12 cellular contexts compared by ENCODE assay signal in genomic region chr2:48306409-48307284, GRCh38. TPM values are rescaled to one million over a fixed set of nuclear protein-coding genes. Genes with fewer than 3 reads are reported as not detected.
DNase-seq lines count a peak whose midpoint lies in the region; ATAC-seq and TF ChIP-seq lines count a peak whose summit lies in the region.
"Had no signal": no experiment of that assay in that cellular context is flagged by ENCODE, and none has a peak within 500 bp of the region (broad histone marks: within the 10 kb centered on the region; RNA-seq: fewer than 3 reads in every experiment).

No MANE protein-coding gene starts in this region.

- H3K9me3 ChIP-seq in parathyroid adenoma (ENCODE audit: control insufficient read depth, low read length) (no peaks in the 10 kb centered on the region), MM.1S (replicated peaks; ENCODE audit: insufficient read depth, low read length) (no peaks in the 10 kb centered on the region)
- H3K9me3 ChIP-seq: vagina had no signal

- H3F3A ChIP-seq in MM.1S (ENCODE audit: insufficient read depth, low read length) = no peaks in the 10 kb centered on the region

- TF ChIP-seq CTCF in AG10803 (conservative IDR thresholded peaks at IDR 0.05; ENCODE audit: low read length) (no peak), fibroblast of pulmonary artery (IDR thresholded peaks at IDR 0.05; ENCODE audit: low read length, missing control alignments) (no peak), parathyroid adenoma (IDR thresholded peaks at IDR 0.05) (no peak), MM.1S (IDR thresholded peaks at IDR 0.05; ENCODE audit: low read length) (no peak), endothelial cell (IDR thresholded peaks at IDR 0.05; ENCODE audit: unreplicated experiment) (no peak)

- no peak overlapping the region for H3K4me2 ChIP-seq in parathyroid adenoma (ENCODE audit: low read length)
- no peak overlapping the region for H3K4me2 ChIP-seq in MM.1S (ENCODE audit: low read depth, low read length)

- H3K36me3 ChIP-seq in parathyroid adenoma (ENCODE audit: control insufficient read depth, insufficient read depth, low read length) (no peaks in the 10 kb centered on the region), MM.1S (replicated peaks; ENCODE audit: insufficient read depth, low read length) (no peaks in the 10 kb centered on the region)
- H3K36me3 ChIP-seq: vagina had no signal

- H3K36me3 Mint-ChIP-seq in endothelial cell (ENCODE audit: low read depth, unreplicated experiment) = no peaks in the 10 kb centered on the region

- H3K79me2 ChIP-seq in parathyroid adenoma (no peaks in the 10 kb centered on the region), MM.1S (ENCODE audit: low read length) (no peaks in the 10 kb centered on the region)

- no peaks in the 10 kb centered on the region for H3K27me3 Mint-ChIP-seq in endothelial cell (ENCODE audit: unreplicated experiment)
- H3K27me3 Mint-ChIP-seq: activated CD4-positive, alpha-beta T cell treated with anti-CD3 and anti-CD28 coated beads, Interleukin-2, amount 10 ng/mL, durations not matched to agents 7 days and 5 days; T-helper 17 cell had no signal

- H3K27ac ChIP-seq in parathyroid adenoma (no peak overlapping the region), MM.1S (ENCODE audit: low read length) (no peak overlapping the region)
- H3K27ac ChIP-seq: vagina had no signal

- H3K9me2 ChIP-seq in MM.1S (replicated peaks; ENCODE audit: insufficient read depth, low read length) = no peaks in the 10 kb centered on the region

- H3K9ac ChIP-seq in parathyroid adenoma = no peak overlapping the region
- H3K9ac ChIP-seq in MM.1S (ENCODE audit: low read length) = no peak overlapping the region

- H3K4me1 ChIP-seq in parathyroid adenoma (peaks cover 3% of the 10 kb centered on the region), MM.1S (ENCODE audit: low read length) (no peaks in the 10 kb centered on the region)

- H3K4me1 Mint-ChIP-seq in endothelial cell (ENCODE audit: unreplicated experiment) = no peaks in the 10 kb centered on the region

- no peak for ATAC-seq in HG02759 (IDR thresholded peaks at IDR 0.05; ENCODE audit: unreplicated experiment)
- ATAC-seq: T-helper 17 cell had no signal

- no peaks in the 10 kb centered on the region for H3K27me3 ChIP-seq in parathyroid adenoma (ENCODE audit: control insufficient read depth, insufficient read depth, low read length)
- no peaks in the 10 kb centered on the region for H3K27me3 ChIP-seq in MM.1S (replicated peaks; ENCODE audit: insufficient read depth, low read length)
- H3K27me3 ChIP-seq: vagina had no signal

- H2AFZ ChIP-seq in parathyroid adenoma = peak overlapping the region; percentile 33
- H2AFZ ChIP-seq in MM.1S (ENCODE audit: low read length) = no peak overlapping the region

- H3K27ac Mint-ChIP-seq in endothelial cell (ENCODE audit: unreplicated experiment) = no peak overlapping the region
- H3K27ac Mint-ChIP-seq: activated CD4-positive, alpha-beta T cell treated with anti-CD3 and anti-CD28 coated beads, Interleukin-2, amount 10 ng/mL, durations not matched to agents 7 days and 5 days; T-helper 17 cell had no signal

- no peaks in the 10 kb centered on the region for H4K20me1 ChIP-seq in MM.1S (ENCODE audit: insufficient read depth, low read length)

- DNase-seq in AG10803 (ENCODE audit: low read depth) = peak; percentile 76
- DNase-seq in amniotic epithelial cell (ENCODE audit: low read depth) = peak; percentile 99
- peak; percentile 79 for DNase-seq in fibroblast of pulmonary artery (ENCODE audit: low read depth)
- DNase-seq in MM.1S = no peak
- no peak for DNase-seq in midbrain (lab: John Stamatoyannopoulos, UW)
- no peak for DNase-seq in endothelial cell (ENCODE audit: low spot score)
- DNase-seq: activated CD4-positive, alpha-beta T cell treated with anti-CD3 and anti-CD28 coated beads, Interleukin-2, amount 10 ng/mL, durations not matched to agents 7 days and 5 days; NCI-H524 treated with DMSO at 0.1 percent for 48 hours; T-helper 17 cell had no signal

- H3K4me3 ChIP-seq in AG10803 (ENCODE audit: low read length) (no peak overlapping the region), fibroblast of pulmonary artery (replicated peaks; ENCODE audit: low read depth, low read length) (no peak overlapping the region), parathyroid adenoma (ENCODE audit: low read depth, low read length) (no peak overlapping the region), MM.1S (ENCODE audit: low read length) (no peak overlapping the region)
- H3K4me3 ChIP-seq: vagina had no signal

- no peaks in the 10 kb centered on the region for H3K9me3 Mint-ChIP-seq in endothelial cell (ENCODE audit: unreplicated experiment)

- no peak overlapping the region for H3K4me3 Mint-ChIP-seq in endothelial cell (ENCODE audit: unreplicated experiment)
- H3K4me3 Mint-ChIP-seq: activated CD4-positive, alpha-beta T cell treated with anti-CD3 and anti-CD28 coated beads, Interleukin-2, amount 10 ng/mL, durations not matched to agents 7 days and 5 days; T-helper 17 cell had no signal

RNA-seq across cellular contexts. Expression of gene FOXN2, which starts 7.8 kb away (rescaled TPM):
- 13.2 TPM for total RNA-seq in endothelial cell (ENCODE audit: unreplicated experiment)

Comparison
In these comparisons a context has a peak if more than half of its experiments do, and no peak if none do; other contexts are left out.
1. DNase-seq: peak in AG10803 (single experiment), amniotic epithelial cell (single experiment) and fibroblast of pulmonary artery (single experiment); none in MM.1S (single experiment), midbrain (single experiment) and endothelial cell (single experiment).